14 cellular contexts compared by ENCODE assay signal in genomic region chr17:49747632-49748031, GRCh38. TPM values are rescaled to one million over a fixed set of nuclear protein-coding genes. Genes with fewer than 3 reads are reported as not detected.
DNase-seq lines count a peak whose midpoint lies in the region; ATAC-seq, FAIRE-seq and TF ChIP-seq lines count a peak whose summit lies in the region.
"Had no signal": no experiment of that assay in that cellular context is flagged by ENCODE, and none has a peak within 500 bp of the region (broad histone marks: within the 10 kb centered on the region; RNA-seq: fewer than 3 reads in every experiment).

No MANE protein-coding gene starts in this region.

- H3K27me3 ChIP-seq in Loucy (ENCODE audit: insufficient read depth, low read length, poor library complexity, severe bottlenecking) (no peaks in the 10 kb centered on the region), GM12878 (replicated peaks in 1 of 2; ENCODE audit: control insufficient read depth in 2 of 2, insufficient read depth in 2 of 2, low read length in 1 of 2) (no peaks in the 10 kb centered on the region), GM23338 (ENCODE audit: insufficient read depth) (no peaks in the 10 kb centered on the region)

- H3K27ac ChIP-seq in GM12878 (ENCODE audit: control insufficient read depth, insufficient read depth) (peak overlapping the region; percentile 92), GM23338 (ENCODE audit: low read depth) (no peak overlapping the region)
- H3K27ac ChIP-seq: lower lobe of right lung had no signal

- peaks cover 14% of the 10 kb centered on the region for H3K36me3 Mint-ChIP-seq in activated CD4-positive, alpha-beta T cell treated with anti-CD3 and anti-CD28 coated beads, Interleukin-2, amount 10 ng/mL, durations not matched to agents 24 days and 14 days (ENCODE audit: low read depth)
- H3K36me3 Mint-ChIP-seq in neural crest cell (ENCODE audit: low read depth): no peaks in the 10 kb centered on the region
- peaks cover 3% of the 10 kb centered on the region; the same call in 2 of the 3 replicates for H3K36me3 Mint-ChIP-seq in GM23338 (ENCODE audit: low read depth)

- TSS peak; percentile 67 for BruUV-seq in GM12878 (replicated peaks; lab: Mats Ljungman, UMichigan)

- H3K36me3 ChIP-seq in Loucy (ENCODE audit: insufficient read depth, low read length) (peaks cover 25% of the 10 kb centered on the region), GM12878 (ENCODE audit: control insufficient read depth in 2 of 2, insufficient read depth in 2 of 2, low read length in 1 of 2) (peaks cover 0 to 3% of the 10 kb centered on the region in 2 experiments; a peak in 1 of 4 replicates), GM23338 (ENCODE audit: insufficient read depth) (no peaks in the 10 kb centered on the region)
- H3K36me3 ChIP-seq: lower lobe of right lung had no signal

- no peak for DNase-seq in activated CD4-positive, alpha-beta T cell treated with anti-CD3 and anti-CD28 coated beads, Interleukin-2, amount 10 ng/mL, durations not matched to agents 24 days and 14 days
- no peak for DNase-seq in activated CD4-positive, alpha-beta T cell treated with anti-CD3 and anti-CD28 coated beads, Interleukin-2, amount 50 U/mL, for 1 hour
- DNase-seq in GM12878 (ENCODE audit: low read depth, low spot score): no peak
- DNase-seq in neural crest cell (ENCODE audit: low read depth, low spot score): no peak
- no peak for DNase-seq in NCI-H2196 treated with DMSO at 0.1 percent for 48 hours (lab: John Stamatoyannopoulos, UW; ENCODE audit: unreplicated experiment)
- no peak for DNase-seq in GM13977 (ENCODE audit: low spot score)
- DNase-seq in GM23338 (ENCODE audit: low spot score): no peak
- DNase-seq: amygdala, HCEC 1CT, lower lobe of right lung, NCI-H1930, occipital lobe had no signal

- in situ Hi-C loops in GM12878 (cut with MboI) (no loop called here), GM13977 (cut with MboI; ENCODE audit: low pct_unique_long_range_greater_than_20kb, low sequenced_read_pairs, unreplicated experiment) (no loop called here)

- POLR2A ChIA-PET in GM12878 (lab: Charles Lee): interaction anchor here (0.9 to 5.5 kb wide), 8 partner anchors 9 to 70 kb away, joined by 4 to 116 read pairs (median 7); partner anchors contain the start of genes FAM117A, KAT7 and SLC35B1

- SMC1A ChIA-PET in GM12878 (lab: Charles Lee; ENCODE audit: uncharacterized antibody, unreplicated experiment): interaction anchor here (0.7 to 7.6 kb wide), 11 partner anchors 9 to 405 kb away, joined by 3 to 128 read pairs (median 6); partner anchors contain the start of genes FAM117A, KAT7 and SLC35B1

- TF ChIP-seq EP300 in GM12878 (IDR thresholded peaks at IDR 0.05; ENCODE audit: borderline replicate concordance in 1 of 2, control insufficient read depth in 1 of 2, low read depth in 2 of 2, low read length in 2 of 2): no peak

- peaks cover 87% of the 10 kb centered on the region for H3K79me2 ChIP-seq in Loucy (ENCODE audit: insufficient read depth, low read length)
- H3K79me2 ChIP-seq in GM12878 (ENCODE audit: control insufficient read depth, insufficient read depth, low read length): peaks cover 39% of the 10 kb centered on the region
- peaks cover 91% of the 10 kb centered on the region for H3K79me2 ChIP-seq in GM23338 (replicated peaks; ENCODE audit: insufficient read depth)

- TF ChIP-seq POLR2A in GM12878 (IDR thresholded peaks at IDR 0.05; ENCODE audit: low read depth, low read length): no peak

- H3K9me2 ChIP-seq in Loucy (replicated peaks; ENCODE audit: low read depth, low read length): no peaks in the 10 kb centered on the region
- H3K9me2 ChIP-seq in GM23338 (ENCODE audit: insufficient read depth): no peaks in the 10 kb centered on the region

- H4K20me1 ChIP-seq in Loucy (ENCODE audit: insufficient read depth, low read length, poor library complexity, severe bottlenecking): peaks cover 24% of the 10 kb centered on the region
- H4K20me1 ChIP-seq in GM12878 (ENCODE audit: control insufficient read depth, insufficient read depth): no peaks in the 10 kb centered on the region
- peaks cover 33% of the 10 kb centered on the region for H4K20me1 ChIP-seq in GM23338 (replicated peaks; ENCODE audit: insufficient read depth)

- H3K9me3 Mint-ChIP-seq in activated CD4-positive, alpha-beta T cell treated with anti-CD3 and anti-CD28 coated beads, Interleukin-2, amount 10 ng/mL, durations not matched to agents 24 days and 14 days: no peaks in the 10 kb centered on the region
- H3K9me3 Mint-ChIP-seq in neural crest cell (no peaks in the 10 kb centered on the region), GM23338 (no peaks in the 10 kb centered on the region)

- CTCF ChIA-PET in GM12878 (lab: Yijun Ruan, JAX): interaction anchor here (0.5 to 5.0 kb wide), 16 partner anchors 10 to 537 kb away, joined by 3 to 36 read pairs (median 4); partner anchors contain the start of genes ABI3, FAM117A, GNGT2 and SLC35B1

- peak overlapping the region; percentile 81 for H3K4me3 Mint-ChIP-seq in activated CD4-positive, alpha-beta T cell treated with anti-CD3 and anti-CD28 coated beads, Interleukin-2, amount 10 ng/mL, durations not matched to agents 24 days and 14 days
- no peak overlapping the region for H3K4me3 Mint-ChIP-seq in neural crest cell
- H3K4me3 Mint-ChIP-seq in GM23338: no peak overlapping the region

- TF ChIP-seq CTCF in Loucy (conservative IDR thresholded peaks at IDR 0.05; ENCODE audit: low read length) (no peak), GM12878 (IDR thresholded peaks at IDR 0.05 in 2 of 3, conservative IDR thresholded peaks at IDR 0.05 in 1 of 3; ENCODE audit: control insufficient read depth in 2 of 3, extremely low read depth in 1 of 3, insufficient read depth in 1 of 3, low read depth in 3 of 3, low read length in 3 of 3) (no peak), neural crest cell (conservative IDR thresholded peaks at IDR 0.05) (no peak), GM13977 (IDR thresholded peaks at IDR 0.05; ENCODE audit: extremely low read depth, insufficient read depth, missing control alignments) (no peak), GM23338 (conservative IDR thresholded peaks at IDR 0.05; ENCODE audit: low read depth in 2 of 2) (no peak)

- H3F3A ChIP-seq in Loucy (ENCODE audit: low read depth) (peaks cover 37% of the 10 kb centered on the region), GM23338 (replicated peaks; ENCODE audit: low read depth) (no peaks in the 10 kb centered on the region)

- H3K4me1 Mint-ChIP-seq in activated CD4-positive, alpha-beta T cell treated with anti-CD3 and anti-CD28 coated beads, Interleukin-2, amount 10 ng/mL, durations not matched to agents 24 days and 14 days: peaks cover 64% of the 10 kb centered on the region
- H3K4me1 Mint-ChIP-seq in neural crest cell: peaks cover under 1% of the 10 kb centered on the region
- peaks cover 26% of the 10 kb centered on the region for H3K4me1 Mint-ChIP-seq in GM23338

- RAD21 ChIA-PET in GM12878 (lab: Charles Lee; ENCODE audit: unreplicated experiment): interaction anchor here (0.7 to 3.7 kb wide), 16 partner anchors 8 to 554 kb away, joined by 3 to 36 read pairs (median 5); partner anchors contain the start of genes FAM117A, KAT7, SLC35B1 and SPOP

- no peak for ATAC-seq in GM12878
- no peak for ATAC-seq in GM23338

- H3K9ac ChIP-seq in Loucy (ENCODE audit: low read depth, low read length, poor library complexity, severe bottlenecking) (peak overlapping the region; percentile 75), GM12878 (ENCODE audit: control insufficient read depth, insufficient read depth, low read length) (peak overlapping the region; percentile 61; the same call in 1 of the 2 replicates)

- no peaks in the 10 kb centered on the region for H3K27me3 Mint-ChIP-seq in activated CD4-positive, alpha-beta T cell treated with anti-CD3 and anti-CD28 coated beads, Interleukin-2, amount 10 ng/mL, durations not matched to agents 24 days and 14 days
- H3K27me3 Mint-ChIP-seq in neural crest cell (ENCODE audit: low read depth) (no peaks in the 10 kb centered on the region), GM23338 (ENCODE audit: insufficient read depth, low read depth, poor library complexity) (no peaks in the 10 kb centered on the region)

- intact Hi-C loops in activated CD4-positive, alpha-beta T cell treated with anti-CD3 and anti-CD28 coated beads, Interleukin-2, amount 10 ng/mL, durations not matched to agents 24 days and 14 days (cut with micrococcal nuclease): loop anchor here (1.0 to 2.0 kb wide), 3 partner anchors 8 to 41 kb away; partner anchors contain the start of genes FAM117A and KAT7
- intact Hi-C loops in GM12878 (cut with micrococcal nuclease; ENCODE audit: unreplicated experiment): loop anchor here (2.0 kb wide), 1 partner anchor 41 kb away; the partner anchor contains the start of gene KAT7

- H3K9me3 ChIP-seq in Loucy (ENCODE audit: insufficient read depth, low read depth, low read length): no peaks in the 10 kb centered on the region
- H3K9me3 ChIP-seq in GM12878 (replicated peaks; ENCODE audit: control insufficient read depth, insufficient read depth, low read length): no peaks in the 10 kb centered on the region
- H3K9me3 ChIP-seq: lower lobe of right lung had no signal

- H3K4me3 ChIP-seq in Loucy (ENCODE audit: low read length, poor library complexity, severe bottlenecking) (peak overlapping the region; percentile 73), GM12878 (peak overlapping the region; percentile 66), GM23338 (no peak overlapping the region)
- H3K4me3 ChIP-seq: lower lobe of right lung had no signal

- FAIRE-seq in GM12878 (lab: Jason Lieb, UNC): peak; percentile 18
- FAIRE-seq: A204.1 had no signal

- H3K4me2 ChIP-seq in Loucy (ENCODE audit: low read depth, low read length, poor library complexity, severe bottlenecking) (peak overlapping the region; percentile 96), GM12878 (ENCODE audit: control insufficient read depth, insufficient read depth) (peak overlapping the region; percentile 94), GM23338 (no peak overlapping the region)

- H3K27ac Mint-ChIP-seq in activated CD4-positive, alpha-beta T cell treated with anti-CD3 and anti-CD28 coated beads, Interleukin-2, amount 10 ng/mL, durations not matched to agents 24 days and 14 days: peak overlapping the region; percentile 94
- peak overlapping the region; percentile 45 for H3K27ac Mint-ChIP-seq in neural crest cell (ENCODE audit: unreplicated experiment)
- H3K27ac Mint-ChIP-seq in GM23338: no peak overlapping the region

- H3K4me1 ChIP-seq in Loucy (ENCODE audit: insufficient read depth, low read length, poor library complexity, severe bottlenecking) (peaks cover 84% of the 10 kb centered on the region), GM12878 (ENCODE audit: control insufficient read depth, insufficient read depth, low read length) (peaks cover 63% of the 10 kb centered on the region), GM23338 (ENCODE audit: insufficient read depth) (peaks cover 10% of the 10 kb centered on the region)

- no peak for TF ChIP-seq RAD21 in GM12878 (IDR thresholded peaks at IDR 0.05; ENCODE audit: insufficient read depth, low read depth, low read length)

- no peak overlapping the region for H2AFZ ChIP-seq in Loucy (ENCODE audit: low read length)
- H2AFZ ChIP-seq in GM12878 (ENCODE audit: control insufficient read depth, low read depth, low read length): no peak overlapping the region
- H2AFZ ChIP-seq in GM23338: no peak overlapping the region

- WGBS in GM12878 (ENCODE audit: insufficient coverage, insufficient replicate concordance, low lambda C conversion rate, missing lambda C conversion rate): 7% methylated on average over 1 of the region's 1 CpG

RNA-seq across cellular contexts. Expression of gene FAM117A, which starts 16.3 kb away (rescaled TPM):
- 10.9 and 11.1 TPM in 2 replicates for total RNA-seq in activated CD4-positive, alpha-beta T cell treated with anti-CD3 and anti-CD28 coated beads, Interleukin-2, amount 10 ng/mL, durations not matched to agents 24 days and 14 days
- 18.9 and 25.4 TPM in 2 replicates for total RNA-seq in GM12878 (2013; cell fraction: nucleolus; rRNA removed)
- total RNA-seq in GM12878 (2014; rRNA removed) (16.8 and 21.3 TPM in 2 replicates), GM12878 (2014; rRNA removed; fragmentation: Illumina TruSeq; extraction: Trizol) (10.9 and 11.9 TPM in 2 replicates), GM12878 (2021) (21.2 and 24.8 TPM in 2 replicates), neural crest cell (13.6 and 17.0 TPM in 2 replicates)
- polyA plus RNA-seq in GM12878 (2011; ENCODE audit: low read depth): 20.4 TPM
- polyA plus RNA-seq in GM12878 (2011; rRNA removed) (9.3 and 17.5 TPM in 2 replicates), GM12878 (2014; fragmentation: Illumina TruSeq; extraction: Trizol) (15.4 and 24.6 TPM in 2 replicates), GM12878 (2014; fragmentation: Nextera tagmentation; extraction: Ambion mirVana) (1 to 10 TPM; 2.1 to 3.3 TPM), GM12878 (2014; rRNA removed) (24.5 and 25.8 TPM in 2 replicates), GM12878 (2016; fragmentation: Nextera tagmentation; extraction: Ambion mirVana) (10 to 100 TPM; 18.7 to 29.6 TPM), GM23338 (2016; fragmentation: Nextera tagmentation; extraction: Ambion mirVana) (19.8 and 21.3 TPM in 2 replicates)
- 20.8 and 23.2 TPM in 2 replicates for polyA plus RNA-seq in GM12878 (2011; cell fraction: cytosol; rRNA removed)
- polyA plus RNA-seq in GM12878 (2011; cell fraction: nucleus; rRNA removed): 23.2 and 28.5 TPM in 2 replicates
- polyA plus RNA-seq in GM12878 (2012): 30.8 and 33.5 TPM in 2 replicates
- 10.5 and 29.3 TPM in 2 replicates for polyA minus RNA-seq in GM12878 (2011; rRNA and poly(A)+ RNA removed)
- 8.6 and 10.8 TPM in 2 replicates for polyA minus RNA-seq in GM12878 (2011; cell fraction: cytosol; rRNA and poly(A)+ RNA removed)
- polyA minus RNA-seq in GM12878 (2011; cell fraction: nucleus; rRNA and poly(A)+ RNA removed): 12.2 and 18.0 TPM in 2 replicates
- total RNA-seq in GM23338 (2014; rRNA removed; shearing (Covaris generic)): 21.4 and 46.4 TPM in 2 replicates

RNA-seq across cellular contexts. Expression of gene SLC35B1, which starts 39.9 kb away (rescaled TPM):
- 78.9 and 79.5 TPM in 2 replicates for total RNA-seq in activated CD4-positive, alpha-beta T cell treated with anti-CD3 and anti-CD28 coated beads, Interleukin-2, amount 10 ng/mL, durations not matched to agents 24 days and 14 days
- 20.3 and 24.2 TPM in 2 replicates for total RNA-seq in GM12878 (2013; cell fraction: nucleolus; rRNA removed)
- total RNA-seq in GM12878 (2014; rRNA removed): 54.8 and 61.1 TPM in 2 replicates
- 42.4 and 43.3 TPM in 2 replicates for total RNA-seq in GM12878 (2014; rRNA removed; fragmentation: Illumina TruSeq; extraction: Trizol)
- total RNA-seq in GM12878 (2021): 39.5 and 46.2 TPM in 2 replicates
- polyA plus RNA-seq in GM12878 (2011; ENCODE audit: low read depth): 36.2 TPM
- polyA plus RNA-seq in GM12878 (2011; rRNA removed): 34.4 and 55.3 TPM in 2 replicates
- polyA plus RNA-seq in GM12878 (2011; cell fraction: cytosol; rRNA removed): 55.6 and 57.9 TPM in 2 replicates
- polyA plus RNA-seq in GM12878 (2011; cell fraction: nucleus; rRNA removed): 60.1 and 74.9 TPM in 2 replicates
- 30.7 and 48.1 TPM in 2 replicates for polyA plus RNA-seq in GM12878 (2012)
- polyA plus RNA-seq in GM12878 (2014; fragmentation: Illumina TruSeq; extraction: Trizol): 51.9 and 58.0 TPM in 2 replicates
- polyA plus RNA-seq in GM12878 (2014; fragmentation: Nextera tagmentation; extraction: Ambion mirVana): 10 to 100 TPM; 40.0 to 44.4 TPM
- polyA plus RNA-seq in GM12878 (2014; rRNA removed): 48.1 and 51.3 TPM in 2 replicates
- 100 to 1,000 TPM; 106 to 113 TPM for polyA plus RNA-seq in GM12878 (2016; fragmentation: Nextera tagmentation; extraction: Ambion mirVana)
- polyA minus RNA-seq in GM12878 (2011; rRNA and poly(A)+ RNA removed): 42.2 and 43.6 TPM in 2 replicates
- 18.4 and 21.6 TPM in 2 replicates for polyA minus RNA-seq in GM12878 (2011; cell fraction: cytosol; rRNA and poly(A)+ RNA removed)
- polyA minus RNA-seq in GM12878 (2011; cell fraction: nucleus; rRNA and poly(A)+ RNA removed): 31.4 and 38.0 TPM in 2 replicates
- total RNA-seq in neural crest cell: 78.7 and 89.6 TPM in 2 replicates
- 56.7 and 59.7 TPM in 2 replicates for total RNA-seq in GM23338 (2014; rRNA removed; shearing (Covaris generic))
- 54.8 and 58.9 TPM in 2 replicates for polyA plus RNA-seq in GM23338 (2016; fragmentation: Nextera tagmentation; extraction: Ambion mirVana)

RNA-seq across cellular contexts. Expression of gene KAT7, which starts 40.8 kb away (rescaled TPM):
- 67.2 and 75.2 TPM in 2 replicates for total RNA-seq in activated CD4-positive, alpha-beta T cell treated with anti-CD3 and anti-CD28 coated beads, Interleukin-2, amount 10 ng/mL, durations not matched to agents 24 days and 14 days
- total RNA-seq in GM12878 (2013; cell fraction: nucleolus; rRNA removed): 109 and 115 TPM in 2 replicates
- total RNA-seq in GM12878 (2014; rRNA removed): 19.5 and 26.1 TPM in 2 replicates
- 26.1 and 28.4 TPM in 2 replicates for total RNA-seq in GM12878 (2014; rRNA removed; fragmentation: Illumina TruSeq; extraction: Trizol)
- total RNA-seq in GM12878 (2021): 40.1 and 45.8 TPM in 2 replicates
- 16.9 TPM for polyA plus RNA-seq in GM12878 (2011; ENCODE audit: low read depth)
- 20.5 and 24.2 TPM in 2 replicates for polyA plus RNA-seq in GM12878 (2011; rRNA removed)
- 21.1 and 27.5 TPM in 2 replicates for polyA plus RNA-seq in GM12878 (2011; cell fraction: cytosol; rRNA removed)
- 47.7 and 49.1 TPM in 2 replicates for polyA plus RNA-seq in GM12878 (2011; cell fraction: nucleus; rRNA removed)
- polyA plus RNA-seq in GM12878 (2012): 20.5 and 24.9 TPM in 2 replicates
- 30.6 and 40.2 TPM in 2 replicates for polyA plus RNA-seq in GM12878 (2014; fragmentation: Illumina TruSeq; extraction: Trizol)
- polyA plus RNA-seq in GM12878 (2014; fragmentation: Nextera tagmentation; extraction: Ambion mirVana): 1 to 10 TPM; 6.6 to 8.7 TPM
- 15.9 and 19.9 TPM in 2 replicates for polyA plus RNA-seq in GM12878 (2014; rRNA removed)
- 10 to 100 TPM; 41.2 to 44.5 TPM for polyA plus RNA-seq in GM12878 (2016; fragmentation: Nextera tagmentation; extraction: Ambion mirVana)
- polyA minus RNA-seq in GM12878 (2011; rRNA and poly(A)+ RNA removed): 43.1 and 50.0 TPM in 2 replicates
- polyA minus RNA-seq in GM12878 (2011; cell fraction: cytosol; rRNA and poly(A)+ RNA removed): 14.2 and 15.8 TPM in 2 replicates
- polyA minus RNA-seq in GM12878 (2011; cell fraction: nucleus; rRNA and poly(A)+ RNA removed): 27.4 and 50.0 TPM in 2 replicates
- 93.5 and 99.7 TPM in 2 replicates for total RNA-seq in neural crest cell
- 187 and 226 TPM in 2 replicates for total RNA-seq in GM23338 (2014; rRNA removed; shearing (Covaris generic))
- polyA plus RNA-seq in GM23338 (2016; fragmentation: Nextera tagmentation; extraction: Ambion mirVana): 30.5 and 31.0 TPM in 2 replicates
